ENCODE assay signal across 22 cellular contexts in genomic region chr1:200223613-200224012, GRCh38.
"Had no signal": no experiment of that assay in that cellular context is flagged by ENCODE, and none has a peak within 500 bp of the region (broad histone marks: within the 10 kb centered on the region; RNA-seq: fewer than 3 reads in every experiment).

No MANE protein-coding gene starts in this region.

- DNase-seq: Kasumi-1, MV-4-11, NCI-H1048, NCI-H1105 treated with DMSO at 0.1 percent for 48 hours, NCI-H1417 treated with DMSO at 0.1 percent for 48 hours, NCI-H187, NCI-H2029, NCI-H2081 treated with DMSO at 0.1 percent for 48 hours, NCI-H2171 treated with DMSO at 0.1 percent for 48 hours, NCI-H345, NCI-H446 treated with DMSO at 0.1 percent for 48 hours, NCI-H510A treated with DMSO at 0.1 percent for 48 hours, NCI-H526, Right ventricle myocardium superior, RPMI8226, SIG-M5 had no signal

- H3K36me3 ChIP-seq: SJSA1 had no signal

- FAIRE-seq: HTR-8/SVneo, RCC 7860 had no signal

- H3K9ac ChIP-seq: KMS-11 had no signal

- H3K4me1 ChIP-seq: SJSA1 had no signal

- H3K27me3 ChIP-seq: SJSA1 had no signal

- H3K9me3 ChIP-seq: SJSA1 had no signal

- H3K4me2 ChIP-seq: KMS-11 had no signal

- H3K4me3 ChIP-seq: SJSA1, SK-N-MC had no signal

- H3K27ac ChIP-seq: HL-60, KMS-11, SJSA1, SK-N-MC had no signal
